8 cellular contexts compared by ENCODE assay signal in the genomic region with DNA sequence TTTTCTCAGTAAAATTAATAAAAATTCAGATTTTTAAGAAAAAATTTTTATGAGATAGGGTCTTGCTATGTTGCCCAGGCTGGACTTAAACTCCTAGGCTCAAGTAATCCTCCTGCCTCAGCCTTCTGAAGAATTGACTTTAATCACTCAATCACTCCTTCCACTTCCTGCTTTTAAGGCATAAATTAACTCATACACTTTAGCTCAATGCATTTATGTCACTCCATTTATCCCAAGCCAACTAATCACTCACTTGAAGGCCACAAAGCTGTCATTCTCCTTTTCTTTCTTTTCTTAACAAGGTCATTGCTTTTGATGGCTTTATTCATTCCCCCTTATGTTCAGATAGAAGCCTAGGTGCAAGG. TPM values are rescaled to one million over a fixed set of nuclear protein-coding genes. Genes with fewer than 3 reads are reported as not detected.
DNase-seq lines count a peak whose midpoint lies in the region; ATAC-seq, FAIRE-seq and TF ChIP-seq lines count a peak whose summit lies in the region.

No MANE protein-coding gene starts in this region.

- H2AFZ ChIP-seq in GM12878 (ENCODE audit: control insufficient read depth, low read depth, low read length) = peak overlapping the region; percentile 93

- H3K27me3 ChIP-seq in cardiac muscle cell (no peaks in the 10 kb centered on the region), GM12878 (replicated peaks in 1 of 2; ENCODE audit: control insufficient read depth in 2 of 2, insufficient read depth in 2 of 2, low read length in 1 of 2) (no peaks in the 10 kb centered on the region)

- H3K9me3 ChIP-seq in cardiac muscle cell (ENCODE audit: low read depth) (no peaks in the 10 kb centered on the region), GM12878 (replicated peaks; ENCODE audit: control insufficient read depth, insufficient read depth, low read length) (no peaks in the 10 kb centered on the region), mucosa of descending colon (no peaks in the 10 kb centered on the region)

- peaks cover 5% of the 10 kb centered on the region for H3K4me1 ChIP-seq in cardiac muscle cell (ENCODE audit: low read depth)
- H3K4me1 ChIP-seq in GM12878 (ENCODE audit: control insufficient read depth, insufficient read depth, low read length) = peaks cover 4% of the 10 kb centered on the region; the same call in 1 of the 2 replicates
- peaks cover 11% of the 10 kb centered on the region for H3K4me1 ChIP-seq in mucosa of descending colon (ENCODE audit: low read depth)

- ATAC-seq in left cardiac atrium = no peak
- ATAC-seq in HG03571 (IDR thresholded peaks at IDR 0.05; ENCODE audit: unreplicated experiment) = peak; percentile 6
- ATAC-seq in GM12878 = peak; percentile 31
- ATAC-seq in mucosa of descending colon = peak; percentile 16

- no TSS peak for BruUV-seq in GM12878 (replicated peaks; lab: Mats Ljungman, UMichigan)

- TF ChIP-seq EP300 in GM12878 (IDR thresholded peaks at IDR 0.05; ENCODE audit: borderline replicate concordance in 1 of 2, control insufficient read depth in 1 of 2, low read depth in 2 of 2, low read length in 2 of 2) = no peak

- no peak for FAIRE-seq in GM12878 (lab: Jason Lieb, UNC)

- H4K20me1 ChIP-seq in GM12878 (ENCODE audit: control insufficient read depth, insufficient read depth) = no peaks in the 10 kb centered on the region

- peaks cover 10% of the 10 kb centered on the region for H3K79me2 ChIP-seq in GM12878 (ENCODE audit: control insufficient read depth, insufficient read depth, low read length)

- POLR2A ChIA-PET in GM12878 (lab: Charles Lee) = interaction anchor here (0.6 to 1.3 kb wide), 7 partner anchors 9 to 1184 kb away, joined by 3 to 7 read pairs (median 3); no protein-coding TSS in a partner anchor

- no peak for TF ChIP-seq RAD21 in GM12878 (IDR thresholded peaks at IDR 0.05; ENCODE audit: insufficient read depth, low read depth, low read length)

- peak overlapping the region; percentile 64 for H3K9ac ChIP-seq in GM12878 (ENCODE audit: control insufficient read depth, insufficient read depth, low read length)

- H3K27ac ChIP-seq in cardiac muscle cell (peak overlapping the region; percentile 90), GM12878 (ENCODE audit: control insufficient read depth, insufficient read depth) (peak overlapping the region; percentile 72)

- in situ Hi-C loops in GM12878 (cut with MboI) = no loop called here

- DNase-seq in cardiac muscle cell (ENCODE audit: low read depth in 1 of 2, low spot score in 1 of 2) = no peak
- no peak for DNase-seq in left cardiac atrium
- DNase-seq in GM12878 (ENCODE audit: low read depth, low spot score) = peak; percentile 17
- DNase-seq in mucosa of descending colon = no peak
- DNase-seq in stimulated activated CD4-positive, alpha-beta T cell treated with anti-CD3 and anti-CD28 coated beads, Interleukin-2, amount 100 ng/mL, for 48 hours = no peak
- DNase-seq in NCI-H146 treated with DMSO at 0.1 percent for 48 hours (lab: John Stamatoyannopoulos, UW; ENCODE audit: unreplicated experiment) = no peak
- no peak for DNase-seq in DMS 273 (lab: John Stamatoyannopoulos, UW; ENCODE audit: unreplicated experiment)

- peaks cover 28% of the 10 kb centered on the region for H3K36me3 ChIP-seq in cardiac muscle cell
- H3K36me3 ChIP-seq in GM12878 (ENCODE audit: control insufficient read depth in 2 of 2, insufficient read depth in 2 of 2, low read length in 1 of 2) = peaks cover 0 to 10% of the 10 kb centered on the region in 2 experiments; a peak in 1 of 4 replicates
- H3K36me3 ChIP-seq in mucosa of descending colon (ENCODE audit: low read depth) = no peaks in the 10 kb centered on the region

- RAD21 ChIA-PET in GM12878 (lab: Charles Lee; ENCODE audit: unreplicated experiment) = interaction anchor here (0.7 to 2.5 kb wide), 14 partner anchors 9 to 718 kb away, joined by 3 to 13 read pairs (median 3); a partner anchor contains a TSS

- CTCF ChIA-PET in GM12878 (lab: Yijun Ruan, JAX) = interaction anchor here (0.7 to 3.2 kb wide), 11 partner anchors 8 to 410 kb away, joined by 3 to 21 read pairs (median 5); a partner anchor contains a TSS

- TF ChIP-seq POLR2A in GM12878 (IDR thresholded peaks at IDR 0.05; ENCODE audit: low read depth, low read length) = no peak

- H3K4me2 ChIP-seq in GM12878 (ENCODE audit: control insufficient read depth, insufficient read depth) = peak overlapping the region; percentile 91

- SMC1A ChIA-PET in GM12878 (lab: Charles Lee; ENCODE audit: uncharacterized antibody, unreplicated experiment) = interaction anchor here (0.6 to 3.2 kb wide), 11 partner anchors 10 to 273 kb away, joined by 3 to 14 read pairs (median 4); no protein-coding TSS in a partner anchor

- peak overlapping the region; percentile 80 for H3K4me3 ChIP-seq in cardiac muscle cell
- peak overlapping the region; percentile 79 for H3K4me3 ChIP-seq in GM12878
- no peak overlapping the region for H3K4me3 ChIP-seq in mucosa of descending colon

- TF ChIP-seq CTCF in cardiac muscle cell (IDR thresholded peaks at IDR 0.05; ENCODE audit: low read depth, low read length) (no peak), GM12878 (IDR thresholded peaks at IDR 0.05 in 2 of 3, conservative IDR thresholded peaks at IDR 0.05 in 1 of 3; ENCODE audit: control insufficient read depth in 2 of 3, extremely low read depth in 1 of 3, insufficient read depth in 1 of 3, low read depth in 3 of 3, low read length in 3 of 3) (no peak), mucosa of descending colon (IDR thresholded peaks at IDR 0.05) (no peak)

- intact Hi-C loops in left cardiac atrium (cut with DNase I) (loop anchor here in 1 of 2 donors (10.0 kb wide), 2 partner anchors 64 to 104 kb away; a partner anchor contains a TSS), GM12878 (cut with micrococcal nuclease; ENCODE audit: unreplicated experiment) (loop anchor here (10.0 kb wide), 1 partner anchor 354 kb away; a partner anchor contains a TSS), mucosa of descending colon (cut with DNase I, micrococcal nuclease) (no loop called here)

RNA-seq across cellular contexts. Expression of a gene that starts 0.9 kb away (rescaled TPM):
- total RNA-seq in cardiac muscle cell (35.3 and 49.9 TPM in 2 replicates), left cardiac atrium (100 to 1,000 TPM in 1 of 2 donors, 10 to 100 TPM in 1; 31.5 to 116 TPM), GM12878 (2014; rRNA removed) (26.8 and 31.0 TPM in 2 replicates), GM12878 (2014; rRNA removed; fragmentation: Illumina TruSeq; extraction: Trizol) (25.4 and 27.4 TPM in 2 replicates), GM12878 (2021) (22.5 and 22.7 TPM in 2 replicates), mucosa of descending colon (10 to 100 TPM; 16.7 to 29.3 (median 21.1) TPM)
- polyA plus RNA-seq in cardiac muscle cell (32.8 and 46.1 TPM in 2 replicates), GM12878 (2011; rRNA removed) (41.6 and 44.5 TPM in 2 replicates), GM12878 (2014; fragmentation: Illumina TruSeq; extraction: Trizol) (33.4 and 40.3 TPM in 2 replicates), GM12878 (2014; fragmentation: Nextera tagmentation; extraction: Ambion mirVana) (10 to 100 TPM; 10.8 to 22.1 TPM), GM12878 (2014; rRNA removed) (20.3 and 23.5 TPM in 2 replicates), GM12878 (2016; fragmentation: Nextera tagmentation; extraction: Ambion mirVana) (10 to 100 TPM; 25.4 to 25.6 TPM)
- total RNA-seq in GM12878 (2013; cell fraction: nucleolus; rRNA removed) = 77.6 and 84.0 TPM in 2 replicates
- 22.7 TPM for polyA plus RNA-seq in GM12878 (2011; ENCODE audit: low read depth)
- 34.1 and 41.8 TPM in 2 replicates for polyA plus RNA-seq in GM12878 (2011; cell fraction: cytosol; rRNA removed)
- polyA plus RNA-seq in GM12878 (2011; cell fraction: nucleus; rRNA removed) = 53.3 and 73.5 TPM in 2 replicates
- polyA plus RNA-seq in GM12878 (2012) = 27.5 and 27.8 TPM in 2 replicates
- 52.8 and 58.2 TPM in 2 replicates for polyA minus RNA-seq in GM12878 (2011; rRNA and poly(A)+ RNA removed)
- 14.6 and 20.1 TPM in 2 replicates for polyA minus RNA-seq in GM12878 (2011; cell fraction: cytosol; rRNA and poly(A)+ RNA removed)
- 37.0 and 51.2 TPM in 2 replicates for polyA minus RNA-seq in GM12878 (2011; cell fraction: nucleus; rRNA and poly(A)+ RNA removed)

RNA-seq across cellular contexts. Expression of a gene that starts 8.5 kb away (rescaled TPM):
- total RNA-seq in cardiac muscle cell (2.9 and 3.3 TPM in 2 replicates), left cardiac atrium (1 to 10 TPM; 1.0 to 1.2 TPM), GM12878 (2014; rRNA removed) (9.1 and 9.3 TPM in 2 replicates), GM12878 (2014; rRNA removed; fragmentation: Illumina TruSeq; extraction: Trizol) (9.7 and 10.6 TPM in 2 replicates), GM12878 (2021) (6.8 and 7.4 TPM in 2 replicates), mucosa of descending colon (1 to 10 TPM; 1.7 to 2.7 (median 2.3) TPM)
- polyA plus RNA-seq in cardiac muscle cell (4.9 and 5.5 TPM in 2 replicates), GM12878 (2011; rRNA removed) (10.3 and 11.7 TPM in 2 replicates), GM12878 (2014; fragmentation: Illumina TruSeq; extraction: Trizol) (8.0 and 8.7 TPM in 2 replicates), GM12878 (2014; fragmentation: Nextera tagmentation; extraction: Ambion mirVana) (10 to 100 TPM in 1 of 2 experiments, 1 to 10 TPM in 1; 8.6 to 13.3 TPM), GM12878 (2014; rRNA removed) (7.3 and 7.5 TPM in 2 replicates), GM12878 (2016; fragmentation: Nextera tagmentation; extraction: Ambion mirVana) (10 to 100 TPM; 10.8 to 11.5 TPM)
- 6.6 and 6.9 TPM in 2 replicates for total RNA-seq in GM12878 (2013; cell fraction: nucleolus; rRNA removed)
- polyA plus RNA-seq in GM12878 (2011; ENCODE audit: low read depth) = 3.3 TPM
- polyA plus RNA-seq in GM12878 (2011; cell fraction: cytosol; rRNA removed) = 6.2 and 6.6 TPM in 2 replicates
- 7.6 and 7.8 TPM in 2 replicates for polyA plus RNA-seq in GM12878 (2011; cell fraction: nucleus; rRNA removed)
- 4.2 and 4.3 TPM in 2 replicates for polyA plus RNA-seq in GM12878 (2012)
- polyA minus RNA-seq in GM12878 (2011; rRNA and poly(A)+ RNA removed) = 9.9 and 11.0 TPM in 2 replicates
- polyA minus RNA-seq in GM12878 (2011; cell fraction: cytosol; rRNA and poly(A)+ RNA removed) = 3.9 and 4.0 TPM in 2 replicates
- 4.1 and 6.9 TPM in 2 replicates for polyA minus RNA-seq in GM12878 (2011; cell fraction: nucleus; rRNA and poly(A)+ RNA removed)

RNA-seq across cellular contexts. Expression of a gene that starts 8.8 kb away (rescaled TPM):
- total RNA-seq in cardiac muscle cell (24.5 and 33.0 TPM in 2 replicates), left cardiac atrium (10 to 100 TPM; 17.1 to 22.2 TPM), GM12878 (2014; rRNA removed) (36.0 and 39.7 TPM in 2 replicates), GM12878 (2014; rRNA removed; fragmentation: Illumina TruSeq; extraction: Trizol) (54.2 and 62.3 TPM in 2 replicates), GM12878 (2021) (32.5 and 35.7 TPM in 2 replicates), mucosa of descending colon (10 to 100 TPM; 12.2 to 26.4 (median 19.1) TPM)
- polyA plus RNA-seq in cardiac muscle cell (49.6 and 50.2 TPM in 2 replicates), GM12878 (2011; rRNA removed) (78.1 and 97.3 TPM in 2 replicates), GM12878 (2014; fragmentation: Illumina TruSeq; extraction: Trizol) (84.4 and 108 TPM in 2 replicates), GM12878 (2014; fragmentation: Nextera tagmentation; extraction: Ambion mirVana) (10 to 100 TPM; 72.7 to 83.7 TPM), GM12878 (2014; rRNA removed) (53.2 and 65.9 TPM in 2 replicates), GM12878 (2016; fragmentation: Nextera tagmentation; extraction: Ambion mirVana) (10 to 100 TPM; 60.7 to 61.8 TPM)
- total RNA-seq in GM12878 (2013; cell fraction: nucleolus; rRNA removed) = 11.4 and 14.3 TPM in 2 replicates
- 17.5 TPM for polyA plus RNA-seq in GM12878 (2011; ENCODE audit: low read depth)
- polyA plus RNA-seq in GM12878 (2011; cell fraction: cytosol; rRNA removed) = 56.2 and 59.8 TPM in 2 replicates
- polyA plus RNA-seq in GM12878 (2011; cell fraction: nucleus; rRNA removed) = 24.0 and 25.1 TPM in 2 replicates
- polyA plus RNA-seq in GM12878 (2012) = 60.7 and 66.4 TPM in 2 replicates
- 31.2 and 54.1 TPM in 2 replicates for polyA minus RNA-seq in GM12878 (2011; rRNA and poly(A)+ RNA removed)
- 5.2 and 6.7 TPM in 2 replicates for polyA minus RNA-seq in GM12878 (2011; cell fraction: cytosol; rRNA and poly(A)+ RNA removed)
- polyA minus RNA-seq in GM12878 (2011; cell fraction: nucleus; rRNA and poly(A)+ RNA removed) = 5.5 and 6.0 TPM in 2 replicates

RNA-seq across cellular contexts. Expression of a gene that starts 41.1 kb away (rescaled TPM):
- total RNA-seq in cardiac muscle cell (15.3 and 48.6 TPM in 2 replicates), left cardiac atrium (1,000 to 10,000 TPM; 4,044 to 4,265 TPM), GM12878 (2014; rRNA removed) (not detected in 2 replicates), GM12878 (2014; rRNA removed; fragmentation: Illumina TruSeq; extraction: Trizol) (not detected in 2 replicates), GM12878 (2021) (not detected in 2 replicates), mucosa of descending colon (100 to 1,000 TPM in 1 of 3 donors, 10 to 100 TPM in 2; 13.8 to 331 (median 30.7) TPM)
- polyA plus RNA-seq in cardiac muscle cell (31.3 and 91.8 TPM in 2 replicates), GM12878 (2011; rRNA removed) (not detected in 2 replicates), GM12878 (2014; fragmentation: Illumina TruSeq; extraction: Trizol) (not detected in 2 replicates), GM12878 (2014; fragmentation: Nextera tagmentation; extraction: Ambion mirVana) (not detected), GM12878 (2014; rRNA removed) (not detected in 2 replicates), GM12878 (2016; fragmentation: Nextera tagmentation; extraction: Ambion mirVana) (1 to 10 TPM in 1 of 2 experiments, under 1 TPM in 1; 0.72 to 1.0 TPM)
- total RNA-seq in GM12878 (2013; cell fraction: nucleolus; rRNA removed) = not detected in 2 replicates
- not detected for polyA plus RNA-seq in GM12878 (2011; ENCODE audit: low read depth)
- not detected in 2 replicates for polyA plus RNA-seq in GM12878 (2011; cell fraction: cytosol; rRNA removed)
- not detected in 2 replicates for polyA plus RNA-seq in GM12878 (2011; cell fraction: nucleus; rRNA removed)
- 0.27 TPM in 1 of 2 replicates, not detected in the other for polyA plus RNA-seq in GM12878 (2012)
- polyA minus RNA-seq in GM12878 (2011; rRNA and poly(A)+ RNA removed) = not detected in 2 replicates
- polyA minus RNA-seq in GM12878 (2011; cell fraction: cytosol; rRNA and poly(A)+ RNA removed) = not detected in 2 replicates
- polyA minus RNA-seq in GM12878 (2011; cell fraction: nucleus; rRNA and poly(A)+ RNA removed) = not detected in 2 replicates

RNA-seq across cellular contexts. Expression of a gene that starts 42.0 kb away (rescaled TPM):
- total RNA-seq in cardiac muscle cell = 0.36 and 0.74 TPM in 2 replicates
- 6.6 and 9.2 TPM in 2 replicates for polyA plus RNA-seq in cardiac muscle cell
- total RNA-seq in left cardiac atrium = 10 to 100 TPM; 37.3 to 49.6 TPM
- not detected in 2 replicates for total RNA-seq in GM12878 (2013; cell fraction: nucleolus; rRNA removed)
- not detected in 2 replicates for total RNA-seq in GM12878 (2014; rRNA removed)
- not detected in 2 replicates for total RNA-seq in GM12878 (2014; rRNA removed; fragmentation: Illumina TruSeq; extraction: Trizol)
- total RNA-seq in GM12878 (2021) = not detected in 2 replicates
- not detected for polyA plus RNA-seq in GM12878 (2011; ENCODE audit: low read depth)
- polyA plus RNA-seq in GM12878 (2011; rRNA removed) = 0.10 TPM in 1 of 2 replicates, not detected in the other
- not detected in 2 replicates for polyA plus RNA-seq in GM12878 (2011; cell fraction: cytosol; rRNA removed)
- polyA plus RNA-seq in GM12878 (2011; cell fraction: nucleus; rRNA removed) = 0.10 and 0.12 TPM in 2 replicates
- not detected in 2 replicates for polyA plus RNA-seq in GM12878 (2012)
- polyA plus RNA-seq in GM12878 (2014; fragmentation: Illumina TruSeq; extraction: Trizol) = not detected in 2 replicates
- polyA plus RNA-seq in GM12878 (2014; fragmentation: Nextera tagmentation; extraction: Ambion mirVana) = not detected
- polyA plus RNA-seq in GM12878 (2014; rRNA removed) = not detected in 2 replicates
- not detected for polyA plus RNA-seq in GM12878 (2016; fragmentation: Nextera tagmentation; extraction: Ambion mirVana)
- not detected in 2 replicates for polyA minus RNA-seq in GM12878 (2011; rRNA and poly(A)+ RNA removed)
- not detected in 2 replicates for polyA minus RNA-seq in GM12878 (2011; cell fraction: cytosol; rRNA and poly(A)+ RNA removed)
- not detected in 2 replicates for polyA minus RNA-seq in GM12878 (2011; cell fraction: nucleus; rRNA and poly(A)+ RNA removed)
- 1 to 10 TPM in 2 of 3 donors, not detected in 1; 1.4 to 4.8 TPM for total RNA-seq in mucosa of descending colon

Comparison
In these comparisons a context has a peak if more than half of its experiments do, and no peak if none do; other contexts are left out.
1. ATAC-seq: peak in HG03571 (single experiment), GM12878 (single experiment) and mucosa of descending colon (single experiment); none in left cardiac atrium (0 of 2).